Comparison of ENCODE assay signal across 1 cellular context in the genomic region with DNA sequence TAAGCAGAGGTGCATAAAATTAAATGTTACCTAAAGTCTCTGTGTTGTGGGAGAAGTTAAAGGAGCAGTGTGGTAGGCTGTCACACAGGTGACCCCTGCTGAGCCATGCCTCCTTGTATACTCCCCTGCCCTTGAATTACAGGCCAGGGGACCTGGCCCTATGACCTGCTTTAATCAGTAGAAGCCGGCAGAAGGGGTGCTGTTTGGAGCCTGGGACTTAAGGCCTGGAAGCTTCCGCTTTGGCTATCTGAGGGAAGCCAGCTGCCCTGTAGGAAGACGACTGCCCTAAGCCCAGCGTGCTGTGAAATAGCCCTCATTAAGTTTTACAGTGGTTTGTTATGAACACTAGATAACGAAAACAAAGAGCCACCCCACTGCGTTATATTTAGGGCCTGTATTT.
TF ChIP-seq lines count a peak whose summit lies in the region.

No MANE protein-coding gene starts in this region.

TF ChIP-seq in IMR-90, 13 proteins besides CTCF, POLR2A, EP300 and RAD21:
- TF ChIP-seq MXI1 (IDR thresholded peaks at IDR 0.05; ENCODE audit: borderline replicate concordance, low read depth, low read length) (no peak), BHLHE40 (IDR thresholded peaks at IDR 0.05; ENCODE audit: low read depth, low read length) (no peak), SMC3 (IDR thresholded peaks at IDR 0.05; ENCODE audit: low read depth, low read length) (no peak), CHD1 (IDR thresholded peaks at IDR 0.05; ENCODE audit: low read depth, low read length) (no peak), MAFK (IDR thresholded peaks at IDR 0.05; ENCODE audit: low read depth, low read length) (no peak), CEBPB (IDR thresholded peaks at IDR 0.05; ENCODE audit: low read depth, low read length) (no peak), RCOR1 (IDR thresholded peaks at IDR 0.05; ENCODE audit: insufficient replicate concordance, low read length) (no peak), MAZ (IDR thresholded peaks at IDR 0.05; ENCODE audit: borderline replicate concordance, low read depth, low read length) (no peak)
- TF ChIP-seq, protein P1, sequence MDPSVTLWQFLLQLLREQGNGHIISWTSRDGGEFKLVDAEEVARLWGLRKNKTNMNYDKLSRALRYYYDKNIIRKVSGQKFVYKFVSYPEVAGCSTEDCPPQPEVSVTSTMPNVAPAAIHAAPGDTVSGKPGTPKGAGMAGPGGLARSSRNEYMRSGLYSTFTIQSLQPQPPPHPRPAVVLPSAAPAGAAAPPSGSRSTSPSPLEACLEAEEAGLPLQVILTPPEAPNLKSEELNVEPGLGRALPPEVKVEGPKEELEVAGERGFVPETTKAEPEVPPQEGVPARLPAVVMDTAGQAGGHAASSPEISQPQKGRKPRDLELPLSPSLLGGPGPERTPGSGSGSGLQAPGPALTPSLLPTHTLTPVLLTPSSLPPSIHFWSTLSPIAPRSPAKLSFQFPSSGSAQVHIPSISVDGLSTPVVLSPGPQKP (IDR thresholded peaks at IDR 0.05; ENCODE audit: borderline replicate concordance, low read depth, low read length) = no peak
- TF ChIP-seq, protein P2, sequence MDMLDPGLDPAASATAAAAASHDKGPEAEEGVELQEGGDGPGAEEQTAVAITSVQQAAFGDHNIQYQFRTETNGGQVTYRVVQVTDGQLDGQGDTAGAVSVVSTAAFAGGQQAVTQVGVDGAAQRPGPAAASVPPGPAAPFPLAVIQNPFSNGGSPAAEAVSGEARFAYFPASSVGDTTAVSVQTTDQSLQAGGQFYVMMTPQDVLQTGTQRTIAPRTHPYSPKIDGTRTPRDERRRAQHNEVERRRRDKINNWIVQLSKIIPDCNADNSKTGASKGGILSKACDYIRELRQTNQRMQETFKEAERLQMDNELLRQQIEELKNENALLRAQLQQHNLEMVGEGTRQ (IDR thresholded peaks at IDR 0.05; ENCODE audit: low read depth, low read length) = no peak
